In genomic region chr2:119180891-119181290, GRCh38 we compare ENCODE assay signal across 26 cellular contexts. TPM values are rescaled to one million over a fixed set of nuclear protein-coding genes. Genes with fewer than 3 reads are reported as not detected.
A peak's percentile ranks its signal among the peaks of the same experiment; 100 is the strongest.
DNase-seq lines count a peak whose midpoint lies in the region; TF ChIP-seq lines count a peak whose summit lies in the region.
"Had no signal": no experiment of that assay in that cellular context is flagged by ENCODE, and none has a peak within 500 bp of the region (broad histone marks: within the 10 kb centered on the region; RNA-seq: fewer than 3 reads in every experiment).

No MANE protein-coding gene starts in this region.

- TF ChIP-seq CTCF in MCF 10A (IDR thresholded peaks at IDR 0.05; ENCODE audit: unreplicated experiment) (no peak), mammary epithelial cell (conservative IDR thresholded peaks at IDR 0.05 in 1 of 2, IDR thresholded peaks at IDR 0.05 in 1 of 2; ENCODE audit: extremely low read depth in 1 of 2, insufficient read depth in 1 of 2, low read depth in 1 of 2, low read length in 2 of 2) (no peak), brain (conservative IDR thresholded peaks at IDR 0.05) (no peak), spleen (IDR thresholded peaks at IDR 0.05 in 8 of 11, conservative IDR thresholded peaks at IDR 0.05 in 3 of 11) (no peak)

- DNase-seq in MCF 10A (ENCODE audit: unreplicated experiment) (no peak), mammary epithelial cell (no peak), myocyte (ENCODE audit: low read depth) (peak; percentile 74), spleen (peak; percentile 76), HPDE6-E6E7 (ENCODE audit: extremely low spot score) (no peak), SK-N-DZ (ENCODE audit: low spot score) (no peak)
- no peak for DNase-seq in activated CD8-positive, alpha-beta memory T cell treated with anti-CD3 and anti-CD28 coated beads, Interleukin-2, amount 50 U/mL, for 48 hours
- DNase-seq: C1 segment of cervical spinal cord; CD4-positive, alpha-beta memory T cell; COR-L47; DMS79 treated with DMSO at 0.1 percent for 48 hours; Kasumi-1; MV-4-11; NCI-H1105; NCI-H1694 treated with DMSO at 0.1 percent for 48 hours; NCI-H2081; NCI-H345; NCI-H526; SHP77 had no signal

- H3K4me2 ChIP-seq in mammary epithelial cell (ENCODE audit: insufficient read depth, low read depth, low read length) = no peak overlapping the region

- H3K9ac ChIP-seq in mammary epithelial cell (ENCODE audit: insufficient read depth, low read length) = no peak overlapping the region

- intact Hi-C loops in MCF 10A (cut with micrococcal nuclease) = no loop called here
- intact Hi-C loops in mammary epithelial cell (cut with micrococcal nuclease) = no loop called here
- intact Hi-C loops in spleen (cut with DNase I; ENCODE audit: low total_unique reads) = no loop called here

- H3K4me1 Mint-ChIP-seq in MCF 10A (ENCODE audit: insufficient read depth, unreplicated experiment) (peaks cover 14% of the 10 kb centered on the region), brain (peaks cover 11% of the 10 kb centered on the region)
- H3K4me1 Mint-ChIP-seq: CD4-positive, alpha-beta memory T cell had no signal

- H3K27me3 Mint-ChIP-seq in MCF 10A (ENCODE audit: insufficient read depth, unreplicated experiment) = no peaks in the 10 kb centered on the region
- H3K27me3 Mint-ChIP-seq in brain = peaks cover 9% of the 10 kb centered on the region

- in situ Hi-C loops in mammary epithelial cell (cut with MboI; ENCODE audit: low sequenced_read_pairs in 2 of 2) = no loop called here

- H3K4me3 ChIP-seq in mammary epithelial cell (replicated peaks in 1 of 3; ENCODE audit: insufficient read depth in 1 of 3, low read depth in 2 of 3, low read length in 3 of 3) = no peak overlapping the region
- no peak overlapping the region for H3K4me3 ChIP-seq in spleen

- POLR2A ChIA-PET in MCF 10A (lab: Yijun Ruan, JAX) = no interaction called here

- BruUV-seq in MCF 10A (replicated peaks; lab: Mats Ljungman, UMichigan) (no TSS peak), mammary epithelial cell (replicated peaks; lab: Mats Ljungman, UMichigan) (no TSS peak)

- TF ChIP-seq POLR2A in spleen (IDR thresholded peaks at IDR 0.05) = no peak

- H3K4me1 ChIP-seq in mammary epithelial cell (ENCODE audit: insufficient read depth, low read length) (peaks cover 18% of the 10 kb centered on the region), spleen (peaks cover 0 to 7% (median 0%) of the 10 kb centered on the region in 6 donors)

- H3K9me3 Mint-ChIP-seq in MCF 10A (ENCODE audit: unreplicated experiment) (no peaks in the 10 kb centered on the region), brain (peaks cover 0 to 2% (median 0%) of the 10 kb centered on the region in 5 experiments)
- H3K9me3 Mint-ChIP-seq: CD4-positive, alpha-beta memory T cell had no signal

- H4K20me1 ChIP-seq in mammary epithelial cell (ENCODE audit: insufficient read depth, low read length) = no peaks in the 10 kb centered on the region

- H2AFZ ChIP-seq in mammary epithelial cell (ENCODE audit: low read depth, low read length) = no peak overlapping the region

- 96% methylated on average over 5 of the region's 5 CpGs for WGBS in mammary epithelial cell (ENCODE audit: low coverage, missing lambda C conversion rate)
- 65 to 88% (median 68%) methylated on average over 5 of the region's 5 CpGs for WGBS in spleen, 5 donors

- H3K9me3 ChIP-seq in mammary epithelial cell (replicated peaks; ENCODE audit: insufficient read depth, low read length) = no peaks in the 10 kb centered on the region
- H3K9me3 ChIP-seq in spleen = no peaks in the 10 kb centered on the region

- H3K27ac ChIP-seq in mammary epithelial cell (ENCODE audit: insufficient read depth, low read depth, low read length) = no peak overlapping the region
- H3K27ac ChIP-seq in spleen = no peak overlapping the region
- H3K27ac ChIP-seq: HL-60, RWPE1 had no signal

- H3K36me3 Mint-ChIP-seq in MCF 10A (ENCODE audit: insufficient read depth, unreplicated experiment) (no peaks in the 10 kb centered on the region), brain (no peaks in the 10 kb centered on the region)
- H3K36me3 Mint-ChIP-seq: CD4-positive, alpha-beta memory T cell had no signal

- no peaks in the 10 kb centered on the region for H3K27me3 ChIP-seq in mammary epithelial cell (ENCODE audit: insufficient read depth, low read length)
- no peaks in the 10 kb centered on the region for H3K27me3 ChIP-seq in spleen (replicated peaks in 1 of 7)

- H3K36me3 ChIP-seq in mammary epithelial cell (ENCODE audit: insufficient read depth, low read length) (no peaks in the 10 kb centered on the region), spleen (no peaks in the 10 kb centered on the region)

- no peak overlapping the region for H3K4me3 Mint-ChIP-seq in MCF 10A (ENCODE audit: unreplicated experiment)
- no peak overlapping the region for H3K4me3 Mint-ChIP-seq in brain
- H3K4me3 Mint-ChIP-seq: CD4-positive, alpha-beta memory T cell had no signal

- CTCF ChIA-PET in MCF 10A (lab: Yijun Ruan, JAX) = interaction anchor here (1.2 kb wide), 1 partner anchor 110 kb away, joined by 3 read pairs; no protein-coding TSS in a partner anchor
- CTCF ChIA-PET in mammary epithelial cell (lab: Charles Lee; ENCODE audit: low non-redundant PET) = no interaction called here

- dilution Hi-C loops in mammary epithelial cell (cut with HindIII; ENCODE audit: low sequenced_read_pairs) = no loop called here

- H3K79me2 ChIP-seq in mammary epithelial cell (ENCODE audit: insufficient read depth, low read length) = no peaks in the 10 kb centered on the region

- peak overlapping the region; percentile 84 for H3K27ac Mint-ChIP-seq in MCF 10A (ENCODE audit: low read depth, unreplicated experiment)
- H3K27ac Mint-ChIP-seq in brain = peak overlapping the region in 4 of 5 experiments; percentile 31 to 81 (median 68)
- H3K27ac Mint-ChIP-seq: CD4-positive, alpha-beta memory T cell had no signal

RNA-seq across cellular contexts. Expression of gene C1QL2, which starts 22.3 kb away (rescaled TPM):
- total RNA-seq in MCF 10A (2022) (not detected in 2 replicates), mammary epithelial cell (not detected), myocyte (0.27 and 0.68 TPM in 2 replicates), spleen (not detected)
- polyA plus RNA-seq in mammary epithelial cell (not detected), brain (ENCODE audit: insufficient read depth, low read depth, low replicate concordance) (5.2 TPM), spleen (not detected)
- polyA minus RNA-seq in mammary epithelial cell = not detected
- polyA plus RNA-seq in myocyte (2012) = 0.05 TPM
- not detected in 2 replicates for polyA plus RNA-seq in SK-N-DZ (2014; cell fraction: cytosol; rRNA removed)
- not detected in 2 replicates for polyA plus RNA-seq in SK-N-DZ (2014; cell fraction: nucleus; rRNA removed)
- total RNA-seq: CD4-positive, alpha-beta memory T cell; HT-29; M059J; OCI-LY7; SK-MEL-5 had no signal
- polyA plus RNA-seq: CD4-positive, alpha-beta memory T cell had no signal

RNA-seq across cellular contexts. Expression of gene STEAP3, which starts 42.7 kb away (rescaled TPM):
- total RNA-seq in MCF 10A (2022) (23.8 and 25.0 TPM in 2 replicates), mammary epithelial cell (10 to 100 TPM; 28.8 to 35.2 TPM), myocyte (60.7 and 75.7 TPM in 2 replicates), spleen (1 to 10 TPM in 5 of 7 donors, under 1 TPM in 2; 0.68 to 3.6 (median 2.2) TPM)
- polyA plus RNA-seq in mammary epithelial cell (42.2 TPM), brain (ENCODE audit: insufficient read depth, low read depth, low replicate concordance) (10.9 TPM), spleen (1 to 10 TPM in 1 of 3 donors, under 1 TPM in 2; 0.26 to 1.0 (median 0.50) TPM)
- polyA minus RNA-seq in mammary epithelial cell = 39.5 TPM
- 81.7 TPM for polyA plus RNA-seq in myocyte (2012)
- 2.7 and 3.6 TPM in 2 replicates for polyA plus RNA-seq in SK-N-DZ (2014; cell fraction: cytosol; rRNA removed)
- polyA plus RNA-seq in SK-N-DZ (2014; cell fraction: nucleus; rRNA removed) = 2.8 and 8.0 TPM in 2 replicates
- total RNA-seq: OCI-LY7 had no signal
- polyA plus RNA-seq: CD4-positive, alpha-beta memory T cell had no signal

Comparison
In these comparisons a context has a peak if more than half of its experiments do, and no peak if none do; other contexts are left out.
1. DNase-seq: peak in myocyte (single experiment) and spleen (single experiment); none in MCF 10A (single experiment), mammary epithelial cell (single experiment), HPDE6-E6E7 (single experiment), SK-N-DZ (single experiment) and activated CD8-positive, alpha-beta memory T cell treated with anti-CD3 and anti-CD28 coated beads, Interleukin-2, amount 50 U/mL, for 48 hours (single experiment).